12 cellular contexts compared by ENCODE assay signal in genomic region chr3:171565671-171566070, GRCh38.
DNase-seq lines count a peak whose midpoint lies in the region; ATAC-seq, FAIRE-seq and TF ChIP-seq lines count a peak whose summit lies in the region.
"Had no signal": no experiment of that assay in that cellular context is flagged by ENCODE, and none has a peak within 500 bp of the region (broad histone marks: within the 10 kb centered on the region; RNA-seq: fewer than 3 reads in every experiment).

No MANE protein-coding gene starts in this region.

- DNase-seq in AG08395 (ENCODE audit: low spot score) (peak; percentile 38), DMS79 treated with DMSO at 0.1 percent for 48 hours (lab: John Stamatoyannopoulos, UW) (peak; percentile 72), NCI-H526 treated with DMSO at 0.1 percent for 48 hours (lab: John Stamatoyannopoulos, UW) (peak; percentile 42), fibroblast of the aortic adventitia (ENCODE audit: low read depth) (peak; percentile 39), RCC 7860 (ENCODE audit: low spot score) (no peak)
- DNase-seq in stimulated activated CD4-positive, alpha-beta T cell treated with anti-CD3 and anti-CD28 coated beads, Interleukin-4, amount 100 ng/mL, for 24 hours: no peak
- DNase-seq: C1 segment of cervical spinal cord; GOT3; stimulated activated CD4-positive, alpha-beta T cell treated with anti-CD3 and anti-CD28 coated beads, Interleukin-2, amount 100 ng/mL, for 24 hours; stimulated activated naive CD8-positive, alpha-beta T cell treated with anti-CD3 and anti-CD28 coated beads, Interleukin-15, Interleukin-2, amounts not matched to agents 100 U/mL and 50 U/mL, for 24 hours had no signal

- TF ChIP-seq CTCF in fibroblast of the aortic adventitia (IDR thresholded peaks at IDR 0.05; ENCODE audit: insufficient read depth, low read length): no peak

- no peak overlapping the region for H3K4me3 ChIP-seq in fibroblast of the aortic adventitia (ENCODE audit: low read depth, low read length)

- no peak for FAIRE-seq in RCC 7860 (lab: Jason Lieb, UNC)

- ATAC-seq in GM21723 (IDR thresholded peaks at IDR 0.05; ENCODE audit: unreplicated experiment) (no peak), HG02763 (IDR thresholded peaks at IDR 0.05; ENCODE audit: unreplicated experiment) (no peak)
- ATAC-seq: stimulated activated naive CD8-positive, alpha-beta T cell treated with anti-CD3 and anti-CD28 coated beads, Interleukin-15, Interleukin-2, amounts not matched to agents 100 U/mL and 50 U/mL, for 24 hours had no signal

Comparison
In these comparisons a context has a peak if more than half of its experiments do, and no peak if none do; other contexts are left out.
1. DNase-seq: peak in AG08395 (single experiment), DMS79 treated with DMSO at 0.1 percent for 48 hours (single experiment), NCI-H526 treated with DMSO at 0.1 percent for 48 hours (single experiment) and fibroblast of the aortic adventitia (single experiment); none in stimulated activated CD4-positive, alpha-beta T cell treated with anti-CD3 and anti-CD28 coated beads, Interleukin-4, amount 100 ng/mL, for 24 hours (single experiment) and RCC 7860 (single experiment).